19 cellular contexts compared by ENCODE assay signal in genomic region chrX:133681416-133681815, GRCh38.
"Had no signal": no experiment of that assay in that cellular context is flagged by ENCODE, and none has a peak within 500 bp of the region (broad histone marks: within the 10 kb centered on the region; RNA-seq: fewer than 3 reads in every experiment).

No MANE protein-coding gene starts in this region.

- H3K27me3 ChIP-seq: right atrium auricular region, suprapubic skin had no signal

- ATAC-seq: activated CD4-positive, alpha-beta T cell treated with anti-CD3 and anti-CD28 coated beads for 36 hours; heart left ventricle; natural killer cell treated with Interleukin-12 subunit alpha and Interleukin-12 subunit beta and Interleukin-15 and Interleukin-18, amount 100 ng/mL, for 72 hours had no signal

- H3K36me3 Mint-ChIP-seq: activated naive CD4-positive, alpha-beta T cell treated with anti-CD3 and anti-CD28 coated beads, Interleukin-2, amount 10 ng/mL, durations not matched to agents 7 days and 5 days; natural killer cell treated with Interleukin-12 subunit alpha and Interleukin-12 subunit beta and Interleukin-15 and Interleukin-18, amount 100 ng/mL, for 72 hours had no signal

- H3K9me3 Mint-ChIP-seq: activated naive CD4-positive, alpha-beta T cell treated with anti-CD3 and anti-CD28 coated beads, Interleukin-2, amount 10 ng/mL, durations not matched to agents 7 days and 5 days; endodermal cell; natural killer cell treated with Interleukin-12 subunit alpha and Interleukin-12 subunit beta and Interleukin-15 and Interleukin-18, amount 100 ng/mL, for 72 hours had no signal

- H3K27me3 Mint-ChIP-seq: activated CD4-positive, alpha-beta T cell treated with anti-CD3 and anti-CD28 coated beads for 36 hours; activated naive CD4-positive, alpha-beta T cell treated with anti-CD3 and anti-CD28 coated beads, Interleukin-2, amount 10 ng/mL, durations not matched to agents 7 days and 5 days had no signal

- DNase-seq: activated CD4-positive, alpha-beta T cell treated with anti-CD3 and anti-CD28 coated beads for 36 hours; activated CD4-positive, CD25-positive, alpha-beta regulatory T cell; activated CD8-positive, alpha-beta memory T cell treated with anti-CD3 and anti-CD28 coated beads for 24 hours; activated effector memory CD4-positive, alpha-beta T cell treated with anti-CD3 and anti-CD28 coated beads, Interleukin-2, amount 50 U/mL, for 16 hours; activated naive CD4-positive, alpha-beta T cell treated with anti-CD3 and anti-CD28 coated beads, Interleukin-2, amount 10 ng/mL, durations not matched to agents 7 days and 5 days; amniotic stem cell; caudate nucleus; endodermal cell; foreskin fibroblast; heart left ventricle; left ventricle myocardium inferior; mesendoderm; spleen; stimulated activated naive CD4-positive, alpha-beta T cell had no signal

- H3K4me3 Mint-ChIP-seq: activated CD4-positive, alpha-beta T cell treated with anti-CD3 and anti-CD28 coated beads for 36 hours; activated naive CD4-positive, alpha-beta T cell treated with anti-CD3 and anti-CD28 coated beads, Interleukin-2, amount 10 ng/mL, durations not matched to agents 7 days and 5 days; endodermal cell; natural killer cell treated with Interleukin-12 subunit alpha and Interleukin-12 subunit beta and Interleukin-15 and Interleukin-18, amount 100 ng/mL, for 72 hours had no signal

- H3K27ac Mint-ChIP-seq: activated CD4-positive, alpha-beta T cell treated with anti-CD3 and anti-CD28 coated beads for 36 hours; activated naive CD4-positive, alpha-beta T cell treated with anti-CD3 and anti-CD28 coated beads, Interleukin-2, amount 10 ng/mL, durations not matched to agents 7 days and 5 days; endodermal cell; natural killer cell treated with Interleukin-12 subunit alpha and Interleukin-12 subunit beta and Interleukin-15 and Interleukin-18, amount 100 ng/mL, for 72 hours had no signal

- H3K4me3 ChIP-seq: heart left ventricle, left ventricle myocardium inferior, lung, right atrium auricular region, spleen, suprapubic skin, tibial nerve had no signal

- H3K27ac ChIP-seq: heart left ventricle, left ventricle myocardium inferior, right atrium auricular region, spleen, suprapubic skin, tibial nerve had no signal

- H3K9me3 ChIP-seq: heart left ventricle, left ventricle myocardium inferior, right atrium auricular region, spleen, suprapubic skin, tibial nerve had no signal

- H3K36me3 ChIP-seq: heart left ventricle, left ventricle myocardium inferior, right atrium auricular region, spleen, suprapubic skin, tibial nerve had no signal

- H3K4me1 ChIP-seq: heart left ventricle, left ventricle myocardium inferior, right atrium auricular region, spleen, suprapubic skin, tibial nerve had no signal
